In genomic region chr15:98315951-98316350, GRCh38 we compare ENCODE assay signal across 39 cellular contexts.
"Had no signal": no experiment of that assay in that cellular context is flagged by ENCODE, and none has a peak within 500 bp of the region (broad histone marks: within the 10 kb centered on the region; RNA-seq: fewer than 3 reads in every experiment).

No MANE protein-coding gene starts in this region.

- ATAC-seq: activated CD8-positive, alpha-beta T cell treated with anti-CD3 and anti-CD28 coated beads for 36 hours; activated naive CD4-positive, alpha-beta T cell treated with anti-CD3 and anti-CD28 coated beads, Interleukin-2, amount 50 U/mL, for 72 hours; activated T-cell treated with anti-CD3 and anti-CD28 coated beads, Interleukin-2, amount 50 U/mL, for 4 hours; activated T-cell treated with anti-CD3 and anti-CD28 coated beads, Interleukin-2, amount 50 U/mL, for 72 hours; activated T-helper 17 cell treated with anti-CD3 and anti-CD28 coated beads, Interleukin-2, amount 50 U/mL, for 72 hours had no signal

- H3K4me1 ChIP-seq: adrenal gland had no signal

- H3K27me3 ChIP-seq: cardiac muscle cell had no signal

- H3K27ac Mint-ChIP-seq: activated B cell treated with CpG ODN at 0.5 μM for 24 hours; activated CD4-positive, alpha-beta memory T cell treated with anti-CD3 and anti-CD28 coated beads for 36 hours; activated CD4-positive, alpha-beta T cell treated with anti-CD3 and anti-CD28 coated beads, Interleukin-2, amount 10 ng/mL, durations not matched to agents 24 days and 14 days; activated CD8-positive, alpha-beta T cell treated with anti-CD3 and anti-CD28 coated beads for 36 hours; activated naive CD4-positive, alpha-beta T cell treated with anti-CD3 and anti-CD28 coated beads for 36 hours; activated naive CD4-positive, alpha-beta T cell treated with anti-CD3 and anti-CD28 coated beads, Interleukin-2, amount 50 U/mL, for 72 hours; activated naive CD8-positive, alpha-beta T cell treated with anti-CD3 and anti-CD28 coated beads for 36 hours; activated T-cell treated with anti-CD3 and anti-CD28 coated beads, Interleukin-2, amount 50 U/mL, for 72 hours; activated T-helper 1 cell treated with anti-CD3 and anti-CD28 coated beads, Interleukin-12 subunit alpha, Interleukin-12 subunit beta, Interleukin-2, Interleukin-4 antibody, amounts not matched to agents 30 ng/mL and 10 ng/mL and 1 ng/mL, durations not matched to agents 14 hours and 24 hours and 36 hours; activated T-helper 17 cell treated with anti-CD3 and anti-CD28 coated beads, Interleukin-2, amount 50 U/mL, for 72 hours; brain; T-helper 1 cell treated with Interleukin-12 subunit alpha and Interleukin-12 subunit beta and Interleukin-4 antibody, amounts not matched to agents 30 μg/mL and 1 μg/mL, for 36 hours; T-helper 2 cell treated with Interferon-gamma antibody and Interleukin-4, amounts not matched to agents 5 μg/mL and 100 μg/mL, for 36 hours had no signal

- DNase-seq: activated B cell treated with CpG ODN at 0.5 μM for 24 hours; activated CD4-positive, alpha-beta memory T cell treated with anti-CD3 and anti-CD28 coated beads for 36 hours; activated CD4-positive, alpha-beta T cell treated with anti-CD3 and anti-CD28 coated beads for 4 hours; activated CD4-positive, alpha-beta T cell treated with anti-CD3 and anti-CD28 coated beads, Interleukin-2, amount 10 ng/mL, durations not matched to agents 24 days and 14 days; activated CD4-positive, alpha-beta T cell treated with anti-CD3 and anti-CD28 coated beads, Interleukin-2, amount 50 U/mL, for 1 hour; activated CD4-positive, alpha-beta T cell treated with anti-CD3 and anti-CD28 coated beads, Interleukin-2, amount 50 U/mL, for 4 hours; activated CD4-positive, CD25-positive, alpha-beta regulatory T cell treated with anti-CD3 and anti-CD28 coated beads, Interleukin-2, amount 50 U/mL, for 72 hours; activated CD8-positive, alpha-beta memory T cell treated with anti-CD3 and anti-CD28 coated beads, Interleukin-2, amount 50 U/mL, for 4 hours; activated CD8-positive, alpha-beta T cell treated with anti-CD3 and anti-CD28 coated beads for 36 hours; activated effector memory CD4-positive, alpha-beta T cell treated with anti-CD3 and anti-CD28 coated beads, Interleukin-2, amount 50 U/mL, for 16 hours; activated gamma-delta T cell treated with Interleukin-2 at 50 U/mL for 16 hours; activated naive CD4-positive, alpha-beta T cell; activated naive CD4-positive, alpha-beta T cell treated with anti-CD3 and anti-CD28 coated beads for 36 hours; activated naive CD4-positive, alpha-beta T cell treated with anti-CD3 and anti-CD28 coated beads, Interleukin-2, amount 50 U/mL, for 16 hours; activated naive CD8-positive, alpha-beta T cell treated with anti-CD3 and anti-CD28 coated beads for 36 hours; activated T-cell treated with anti-CD3 and anti-CD28 coated beads for 4 hours; activated T-cell treated with anti-CD3 and anti-CD28 coated beads, Interleukin-2, amount 50 U/mL, for 1 hour; activated T-cell treated with anti-CD3 and anti-CD28 coated beads, Interleukin-2, amount 50 U/mL, for 4 hours; activated T-cell treated with anti-CD3 and anti-CD28 coated beads, Interleukin-2, amount 50 U/mL, for 72 hours; adrenal gland; amniotic stem cell; aorta; caudate nucleus; cerebellar nuclear complex; T-helper 1 cell; T-helper 2 cell; T-helper 9 cell had no signal

- H3K36me3 ChIP-seq: adrenal gland, cardiac muscle cell had no signal

- H3K9me3 ChIP-seq: adrenal gland had no signal

- H3K27me3 Mint-ChIP-seq: activated B cell treated with CpG ODN at 0.5 μM for 24 hours; activated CD4-positive, alpha-beta T cell treated with anti-CD3 and anti-CD28 coated beads, Interleukin-2, amount 10 ng/mL, durations not matched to agents 24 days and 14 days; brain; central memory CD8-positive, alpha-beta T cell had no signal

- H3K9me3 Mint-ChIP-seq: activated T-helper 1 cell treated with anti-CD3 and anti-CD28 coated beads, Interleukin-12 subunit alpha, Interleukin-12 subunit beta, Interleukin-2, Interleukin-4 antibody, amounts not matched to agents 30 ng/mL and 10 ng/mL and 1 ng/mL, durations not matched to agents 14 hours and 24 hours and 36 hours; central memory CD8-positive, alpha-beta T cell; T-helper 2 cell treated with Interferon-gamma antibody and Interleukin-4, amounts not matched to agents 5 μg/mL and 100 μg/mL, for 36 hours had no signal

- H3K27ac ChIP-seq: adrenal gland, cardiac muscle cell, VCaP had no signal

- FAIRE-seq: astrocyte, bronchial epithelial cell, TTC549 had no signal

- H3K4me3 ChIP-seq: adrenal gland, cardiac muscle cell had no signal

- H3K36me3 Mint-ChIP-seq: activated CD4-positive, alpha-beta memory T cell treated with anti-CD3 and anti-CD28 coated beads for 36 hours; activated naive CD8-positive, alpha-beta T cell treated with anti-CD3 and anti-CD28 coated beads for 36 hours; brain had no signal

- H3K4me1 Mint-ChIP-seq: activated B cell treated with CpG ODN at 0.5 μM for 24 hours; activated naive CD8-positive, alpha-beta T cell treated with anti-CD3 and anti-CD28 coated beads for 36 hours; activated T-helper 17 cell treated with anti-CD3 and anti-CD28 coated beads, Interleukin-2, amount 50 U/mL, for 72 hours; central memory CD8-positive, alpha-beta T cell had no signal

- H3K4me3 Mint-ChIP-seq: activated B cell treated with CpG ODN at 0.5 μM for 24 hours; activated CD4-positive, alpha-beta memory T cell treated with anti-CD3 and anti-CD28 coated beads for 36 hours; activated CD4-positive, alpha-beta T cell treated with anti-CD3 and anti-CD28 coated beads, Interleukin-2, amount 10 ng/mL, durations not matched to agents 24 days and 14 days; activated CD8-positive, alpha-beta T cell treated with anti-CD3 and anti-CD28 coated beads for 36 hours; activated naive CD4-positive, alpha-beta T cell treated with anti-CD3 and anti-CD28 coated beads for 36 hours; activated naive CD8-positive, alpha-beta T cell treated with anti-CD3 and anti-CD28 coated beads for 36 hours; activated T-cell treated with anti-CD3 and anti-CD28 coated beads, Interleukin-2, amount 50 U/mL, for 4 hours; activated T-cell treated with anti-CD3 and anti-CD28 coated beads, Interleukin-2, amount 50 U/mL, for 72 hours; activated T-helper 1 cell treated with anti-CD3 and anti-CD28 coated beads, Interleukin-12 subunit alpha, Interleukin-12 subunit beta, Interleukin-2, Interleukin-4 antibody, amounts not matched to agents 30 ng/mL and 10 ng/mL and 1 ng/mL, durations not matched to agents 14 hours and 24 hours and 36 hours; activated T-helper 17 cell treated with anti-CD3 and anti-CD28 coated beads, Interleukin-2, amount 50 U/mL, for 72 hours; brain; central memory CD8-positive, alpha-beta T cell; T-helper 1 cell treated with Interleukin-12 subunit alpha and Interleukin-12 subunit beta and Interleukin-4 antibody, amounts not matched to agents 30 μg/mL and 1 μg/mL, for 36 hours; T-helper 2 cell treated with Interferon-gamma antibody and Interleukin-4, amounts not matched to agents 5 μg/mL and 100 μg/mL, for 36 hours had no signal
